ENCODE assay signal across 8 cellular contexts in the genomic region with DNA sequence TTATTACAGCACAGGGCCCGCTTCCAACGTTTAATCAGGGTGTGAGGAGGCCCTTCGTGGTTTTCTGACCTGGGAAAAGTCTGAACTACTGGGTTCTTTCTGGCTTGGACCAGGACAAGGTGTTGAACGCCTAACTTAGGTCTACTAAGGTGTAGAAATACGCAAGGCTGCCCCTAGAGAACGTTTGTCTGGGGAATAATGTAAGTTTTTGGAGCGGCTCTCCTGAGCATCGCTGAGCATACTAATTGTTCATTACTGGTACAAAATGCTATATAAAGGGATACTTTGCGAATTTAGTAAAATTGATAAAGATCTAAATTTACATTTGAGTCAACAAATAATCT. TPM values are rescaled to one million over a fixed set of nuclear protein-coding genes. Genes with fewer than 3 reads are reported as not detected.
DNase-seq lines count a peak whose midpoint lies in the region; ATAC-seq and TF ChIP-seq lines count a peak whose summit lies in the region.

No MANE protein-coding gene starts in this region.

- no peaks in the 10 kb centered on the region for H3K9me3 Mint-ChIP-seq in natural killer cell

- H3K4me3 Mint-ChIP-seq in natural killer cell = peak overlapping the region; percentile 96

- DNase-seq in ELR (ENCODE audit: low read depth) = peak; percentile 64
- DNase-seq in breast epithelium (ENCODE audit: low spot score in 2 of 2) = no peak
- no peak for DNase-seq in natural killer cell
- no peak for DNase-seq in stimulated activated CD4-positive, alpha-beta T cell treated with anti-CD3 and anti-CD28 coated beads, Interleukin-2, amount 100 ng/mL, for 48 hours
- no peak for DNase-seq in stimulated activated CD4-positive, alpha-beta T cell treated with anti-CD3 and anti-CD28 coated beads, Interleukin-4, amount 100 ng/mL, for 1 hour
- DNase-seq in NCI-H774 (lab: John Stamatoyannopoulos, UW) = no peak

- TF ChIP-seq CTCF in breast epithelium (IDR thresholded peaks at IDR 0.05) (no peak), natural killer cell (IDR thresholded peaks at IDR 0.05) (no peak)

- peak overlapping the region; percentile 70 to 97 (median 84) for H3K4me3 ChIP-seq in breast epithelium

- H3K27ac Mint-ChIP-seq in natural killer cell = peak overlapping the region; percentile 82 to 93

- H3K4me1 ChIP-seq in breast epithelium = peaks cover 0 to 8% of the 10 kb centered on the region in 2 donors

- peak overlapping the region; percentile 98 to 99 for H3K27ac ChIP-seq in breast epithelium

- intact Hi-C loops in breast epithelium (cut with DNase I; ENCODE audit: low total_unique reads) (no loop called here), natural killer cell (cut with micrococcal nuclease) (no loop called here)

- H3K36me3 ChIP-seq in breast epithelium = no peaks in the 10 kb centered on the region

- TF ChIP-seq POLR2A in breast epithelium (IDR thresholded peaks at IDR 0.05) = no peak

- H3K27me3 ChIP-seq in breast epithelium = no peaks in the 10 kb centered on the region

- H3K36me3 Mint-ChIP-seq in natural killer cell = peaks cover 9% of the 10 kb centered on the region

- peaks cover 16 to 20% of the 10 kb centered on the region in 2 donors for H3K4me1 Mint-ChIP-seq in natural killer cell

- peak; percentile 20 for ATAC-seq in HG03159 (IDR thresholded peaks at IDR 0.05; ENCODE audit: unreplicated experiment)
- no peak for ATAC-seq in natural killer cell
- ATAC-seq in HG02610 (IDR thresholded peaks at IDR 0.05; ENCODE audit: unreplicated experiment) = no peak

- H3K27me3 Mint-ChIP-seq in natural killer cell (ENCODE audit: low read depth in 2 of 2) = no peaks in the 10 kb centered on the region

- H3K9me3 ChIP-seq in breast epithelium = no peaks in the 10 kb centered on the region

RNA-seq across cellular contexts. Expression of gene TOMM7, which starts 32.4 kb away (rescaled TPM):
- total RNA-seq in breast epithelium (100 to 1,000 TPM; 191 to 304 (median 210) TPM), natural killer cell (100 to 1,000 TPM; 194 to 286 (median 269) TPM)
